25 cellular contexts compared by ENCODE assay signal in genomic region chr22:43818981-43819690, GRCh38. TPM values are rescaled to one million over a fixed set of nuclear protein-coding genes. Genes with fewer than 3 reads are reported as not detected.
"Had no signal": no experiment of that assay in that cellular context is flagged by ENCODE, and none has a peak within 500 bp of the region (broad histone marks: within the 10 kb centered on the region; RNA-seq: fewer than 3 reads in every experiment).

No MANE protein-coding gene starts in this region.

- H3K27me3 ChIP-seq: right lobe of liver, thyroid gland, upper lobe of left lung had no signal

- H3K9ac ChIP-seq: parathyroid adenoma had no signal

- H2AFZ ChIP-seq: parathyroid adenoma had no signal

- DNase-seq: esophagus squamous epithelium; foreskin fibroblast; glutamatergic neuron; left colon; mammary epithelial cell; mucosa of descending colon; natural killer cell; nucleus accumbens; retina; right lobe of liver; spleen; stimulated activated CD4-positive, alpha-beta T cell treated with anti-CD3 and anti-CD28 coated beads, Interleukin-15, amount 100 ng/mL, for 24 hours; stimulated activated CD4-positive, alpha-beta T cell treated with anti-CD3 and anti-CD28 coated beads, Interleukin-1b, Interleukin-23, amount 100 ng/mL, for 48 hours; stimulated activated CD4-positive, alpha-beta T cell treated with anti-CD3 and anti-CD28 coated beads, Interleukin-4, amount 100 ng/mL, for 4 hours; stimulated activated naive B cell treated with anti-CD40 and anti-IgM and Interleukin-4, amounts not matched to agents 10 μg/mL and 1 μg/mL and 100 μg/mL, for 72 hours; stimulated activated naive CD8-positive, alpha-beta T cell treated with anti-CD3 and anti-CD28 coated beads, Interleukin-15, amount 100 ng/mL, for 72 hours; thyroid gland; upper lobe of left lung had no signal

- H3K36me3 Mint-ChIP-seq: natural killer cell had no signal

- H3K79me2 ChIP-seq: parathyroid adenoma had no signal

- H3K27ac ChIP-seq: esophagus squamous epithelium, gastroesophageal sphincter, parathyroid adenoma, prostate gland, right lobe of liver, spleen, thyroid gland, upper lobe of left lung had no signal

- H3K4me3 Mint-ChIP-seq: dendritic cell treated with granulocyte-macrophage colony-stimulating factor and Interleukin-4, amounts not matched to agents 40 ng/mL and 50 ng/mL, for 4 days; natural killer cell; neural crest cell; stimulated activated naive B cell treated with anti-CD40 and anti-IgM and Interleukin-4, amounts not matched to agents 10 μg/mL and 1 μg/mL and 100 μg/mL, for 72 hours had no signal

- H3K4me3 ChIP-seq: esophagus squamous epithelium, gastroesophageal sphincter, mucosa of descending colon, prostate gland, right lobe of liver, spleen, thyroid gland, upper lobe of left lung had no signal

- ATAC-seq: gastroesophageal sphincter; left colon; mucosa of descending colon; natural killer cell; right lobe of liver; stimulated activated naive B cell treated with anti-CD40 and anti-IgM and Interleukin-4, amounts not matched to agents 10 μg/mL and 1 μg/mL and 100 μg/mL, for 72 hours; stimulated activated naive CD8-positive, alpha-beta T cell treated with anti-CD3 and anti-CD28 coated beads, Interleukin-15, amount 100 ng/mL, for 72 hours had no signal

- H3K4me1 ChIP-seq: esophagus squamous epithelium, gastroesophageal sphincter, parathyroid adenoma, prostate gland, spleen, thyroid gland had no signal

- H3K36me3 ChIP-seq: esophagus squamous epithelium, prostate gland, right lobe of liver, thyroid gland, upper lobe of left lung had no signal

- FAIRE-seq: colon had no signal

- H3K9me3 ChIP-seq: esophagus squamous epithelium, gastroesophageal sphincter, mucosa of descending colon, prostate gland, right lobe of liver, spleen, thyroid gland, upper lobe of left lung had no signal

- H3K27ac Mint-ChIP-seq: dendritic cell treated with granulocyte-macrophage colony-stimulating factor and Interleukin-4, amounts not matched to agents 40 ng/mL and 50 ng/mL, for 4 days; natural killer cell; stimulated activated naive B cell treated with anti-CD40 and anti-IgM and Interleukin-4, amounts not matched to agents 10 μg/mL and 1 μg/mL and 100 μg/mL, for 72 hours had no signal

- H3K9me3 Mint-ChIP-seq: dendritic cell treated with granulocyte-macrophage colony-stimulating factor and Interleukin-4, amounts not matched to agents 40 ng/mL and 50 ng/mL, for 4 days; natural killer cell; neural crest cell; stimulated activated naive B cell treated with anti-CD40 and anti-IgM and Interleukin-4, amounts not matched to agents 10 μg/mL and 1 μg/mL and 100 μg/mL, for 72 hours; stimulated activated naive CD8-positive, alpha-beta T cell treated with anti-CD3 and anti-CD28 coated beads, Interleukin-15, amount 100 ng/mL, for 72 hours had no signal

RNA-seq across cellular contexts. Expression of gene SULT4A1, which starts 43.2 kb away (rescaled TPM):
- total RNA-seq: esophagus squamous epithelium, lower leg skin, natural killer cell, thyroid gland, upper lobe of left lung had no signal
